In genomic region chr1:230643887-230644286, GRCh38 we compare ENCODE assay signal across 1 cellular context.
TF ChIP-seq lines count a peak whose summit lies in the region.

No MANE protein-coding gene starts in this region.

TF ChIP-seq in GM23338, 12 proteins besides CTCF, POLR2A, EP300 and RAD21 (continued from another document):
- TF ChIP-seq, protein P1, sequence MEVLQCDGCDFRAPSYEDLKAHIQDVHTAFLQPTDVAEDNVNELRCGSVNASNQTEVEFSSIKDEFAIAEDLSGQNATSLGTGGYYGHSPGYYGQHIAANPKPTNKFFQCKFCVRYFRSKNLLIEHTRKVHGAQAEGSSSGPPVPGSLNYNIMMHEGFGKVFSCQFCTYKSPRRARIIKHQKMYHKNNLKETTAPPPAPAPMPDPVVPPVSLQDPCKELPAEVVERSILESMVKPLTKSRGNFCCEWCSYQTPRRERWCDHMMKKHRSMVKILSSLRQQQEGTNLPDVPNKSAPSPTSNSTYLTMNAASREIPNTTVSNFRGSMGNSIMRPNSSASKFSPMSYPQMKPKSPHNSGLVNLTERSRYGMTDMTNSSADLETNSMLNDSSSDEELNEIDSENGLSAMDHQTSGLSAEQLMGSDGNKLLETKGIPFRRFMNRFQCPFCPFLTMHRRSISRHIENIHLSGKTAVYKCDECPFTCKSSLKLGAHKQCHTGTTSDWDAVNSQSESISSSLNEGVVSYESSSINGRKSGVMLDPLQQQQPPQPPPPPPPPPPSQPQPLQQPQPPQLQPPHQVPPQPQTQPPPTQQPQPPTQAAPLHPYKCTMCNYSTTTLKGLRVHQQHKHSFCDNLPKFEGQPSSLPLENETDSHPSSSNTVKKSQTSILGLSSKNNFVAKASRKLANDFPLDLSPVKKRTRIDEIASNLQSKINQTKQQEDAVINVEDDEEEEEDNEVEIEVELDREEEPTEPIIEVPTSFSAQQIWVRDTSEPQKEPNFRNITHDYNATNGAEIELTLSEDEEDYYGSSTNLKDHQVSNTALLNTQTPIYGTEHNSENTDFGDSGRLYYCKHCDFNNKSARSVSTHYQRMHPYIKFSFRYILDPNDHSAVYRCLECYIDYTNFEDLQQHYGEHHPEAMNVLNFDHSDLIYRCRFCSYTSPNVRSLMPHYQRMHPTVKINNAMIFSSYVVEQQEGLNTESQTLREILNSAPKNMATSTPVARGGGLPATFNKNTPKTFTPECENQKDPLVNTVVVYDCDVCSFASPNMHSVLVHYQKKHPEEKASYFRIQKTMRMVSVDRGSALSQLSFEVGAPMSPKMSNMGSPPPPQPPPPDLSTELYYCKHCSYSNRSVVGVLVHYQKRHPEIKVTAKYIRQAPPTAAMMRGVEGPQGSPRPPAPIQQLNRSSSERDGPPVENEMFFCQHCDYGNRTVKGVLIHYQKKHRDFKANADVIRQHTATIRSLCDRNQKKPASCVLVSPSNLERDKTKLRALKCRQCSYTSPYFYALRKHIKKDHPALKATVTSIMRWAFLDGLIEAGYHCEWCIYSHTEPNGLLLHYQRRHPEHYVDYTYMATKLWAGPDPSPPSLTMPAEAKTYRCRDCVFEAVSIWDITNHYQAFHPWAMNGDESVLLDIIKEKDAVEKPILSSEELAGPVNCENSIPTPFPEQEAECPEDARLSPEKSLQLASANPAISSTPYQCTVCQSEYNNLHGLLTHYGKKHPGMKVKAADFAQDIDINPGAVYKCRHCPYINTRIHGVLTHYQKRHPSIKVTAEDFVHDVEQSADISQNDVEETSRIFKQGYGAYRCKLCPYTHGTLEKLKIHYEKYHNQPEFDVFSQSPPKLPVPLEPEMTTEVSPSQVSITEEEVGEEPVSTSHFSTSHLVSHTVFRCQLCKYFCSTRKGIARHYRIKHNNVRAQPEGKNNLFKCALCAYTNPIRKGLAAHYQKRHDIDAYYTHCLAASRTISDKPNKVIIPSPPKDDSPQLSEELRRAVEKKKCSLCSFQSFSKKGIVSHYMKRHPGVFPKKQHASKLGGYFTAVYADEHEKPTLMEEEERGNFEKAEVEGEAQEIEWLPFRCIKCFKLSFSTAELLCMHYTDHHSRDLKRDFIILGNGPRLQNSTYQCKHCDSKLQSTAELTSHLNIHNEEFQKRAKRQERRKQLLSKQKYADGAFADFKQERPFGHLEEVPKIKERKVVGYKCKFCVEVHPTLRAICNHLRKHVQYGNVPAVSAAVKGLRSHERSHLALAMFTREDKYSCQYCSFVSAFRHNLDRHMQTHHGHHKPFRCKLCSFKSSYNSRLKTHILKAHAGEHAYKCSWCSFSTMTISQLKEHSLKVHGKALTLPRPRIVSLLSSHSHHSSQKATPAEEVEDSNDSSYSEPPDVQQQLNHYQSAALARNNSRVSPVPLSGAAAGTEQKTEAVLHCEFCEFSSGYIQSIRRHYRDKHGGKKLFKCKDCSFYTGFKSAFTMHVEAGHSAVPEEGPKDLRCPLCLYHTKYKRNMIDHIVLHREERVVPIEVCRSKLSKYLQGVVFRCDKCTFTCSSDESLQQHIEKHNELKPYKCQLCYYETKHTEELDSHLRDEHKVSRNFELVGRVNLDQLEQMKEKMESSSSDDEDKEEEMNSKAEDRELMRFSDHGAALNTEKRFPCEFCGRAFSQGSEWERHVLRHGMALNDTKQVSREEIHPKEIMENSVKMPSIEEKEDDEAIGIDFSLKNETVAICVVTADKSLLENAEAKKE (CRISPR knock-in tag; IDR thresholded peaks at IDR 0.05) = no peak
